ENCODE assay signal across 25 cellular contexts in genomic region chr15:73937313-73937695, GRCh38.
"Had no signal": no experiment of that assay in that cellular context is flagged by ENCODE, and none has a peak within 500 bp of the region (broad histone marks: within the 10 kb centered on the region; RNA-seq: fewer than 3 reads in every experiment).

No MANE protein-coding gene starts in this region.

- H3K36me3 Mint-ChIP-seq: activated naive CD4-positive, alpha-beta T cell treated with anti-CD3 and anti-CD28 coated beads, Interleukin-2, amount 50 U/mL, for 72 hours; memory B cell; naive thymus-derived CD8-positive, alpha-beta T cell had no signal

- DNase-seq: activated CD4-positive, alpha-beta T cell treated with anti-CD3 and anti-CD28 coated beads for 4 hours; activated CD4-positive, alpha-beta T cell treated with anti-CD3 and anti-CD28 coated beads, Interleukin-2, amount 50 U/mL, for 4 hours; activated naive CD4-positive, alpha-beta T cell; activated T-cell treated with anti-CD3 and anti-CD28 coated beads for 4 hours; activated T-cell treated with anti-CD3 and anti-CD28 coated beads, Interleukin-2, amount 50 U/mL, for 72 hours; body of pancreas; colonic mucosa; effector CD8-positive, alpha-beta T cell; esophagus squamous epithelium; foreskin melanocyte; heart right ventricle; naive thymus-derived CD8-positive, alpha-beta T cell; pancreas; stimulated activated CD4-positive, alpha-beta T cell treated with anti-CD3 and anti-CD28 coated beads, Interleukin-2, amount 100 ng/mL, for 48 hours; substantia nigra; T-helper 1 cell; thyroid gland; upper lobe of right lung had no signal

- H3K36me3 ChIP-seq: colonic mucosa, esophagus squamous epithelium, heart right ventricle, neutrophil, pancreas, thyroid gland, upper lobe of right lung had no signal

- H3K27ac Mint-ChIP-seq: activated naive CD4-positive, alpha-beta T cell treated with anti-CD3 and anti-CD28 coated beads, Interleukin-2, amount 50 U/mL, for 72 hours; activated T-cell treated with anti-CD3 and anti-CD28 coated beads, Interleukin-2, amount 50 U/mL, for 72 hours; memory B cell; stimulated activated naive CD8-positive, alpha-beta T cell treated with anti-CD3 and anti-CD28 coated beads, Interleukin-15, Interleukin-2, amounts not matched to agents 100 ng/mL and 50 ng/mL, for 24 hours; T-helper 2 cell treated with Interferon-gamma antibody and Interleukin-4, amounts not matched to agents 5 μg/mL and 100 μg/mL, for 36 hours had no signal

- H3K27me3 ChIP-seq: body of pancreas, colonic mucosa, esophagus squamous epithelium, heart right ventricle, neutrophil, pancreas, thyroid gland, upper lobe of right lung had no signal

- ATAC-seq: activated naive CD4-positive, alpha-beta T cell treated with anti-CD3 and anti-CD28 coated beads, Interleukin-2, amount 50 U/mL, for 72 hours; activated T-cell treated with anti-CD3 and anti-CD28 coated beads, Interleukin-2, amount 50 U/mL, for 72 hours; body of pancreas; heart right ventricle; naive thymus-derived CD8-positive, alpha-beta T cell; pancreas; psoas muscle; upper lobe of right lung had no signal

- H3K27me3 Mint-ChIP-seq: stimulated activated naive CD8-positive, alpha-beta T cell treated with anti-CD3 and anti-CD28 coated beads, Interleukin-15, Interleukin-2, amounts not matched to agents 100 ng/mL and 50 ng/mL, for 24 hours had no signal

- H3K27ac ChIP-seq: body of pancreas, colonic mucosa, epithelial cell of prostate, neutrophil, pancreas, psoas muscle, thyroid gland, upper lobe of right lung had no signal

- H3K4me1 ChIP-seq: colonic mucosa, psoas muscle, thyroid gland had no signal

- H3K9me3 ChIP-seq: body of pancreas, colonic mucosa, esophagus squamous epithelium, heart right ventricle, neutrophil, pancreas, psoas muscle, thyroid gland, upper lobe of right lung had no signal

- H3K9me3 Mint-ChIP-seq: activated naive CD4-positive, alpha-beta T cell treated with anti-CD3 and anti-CD28 coated beads, Interleukin-2, amount 50 U/mL, for 72 hours; activated T-cell treated with anti-CD3 and anti-CD28 coated beads, Interleukin-2, amount 50 U/mL, for 72 hours; memory B cell; naive thymus-derived CD8-positive, alpha-beta T cell; stimulated activated naive CD8-positive, alpha-beta T cell treated with anti-CD3 and anti-CD28 coated beads, Interleukin-15, Interleukin-2, amounts not matched to agents 100 ng/mL and 50 ng/mL, for 24 hours; T-helper 2 cell treated with Interferon-gamma antibody and Interleukin-4, amounts not matched to agents 5 μg/mL and 100 μg/mL, for 36 hours had no signal

- H3K4me3 ChIP-seq: body of pancreas, colonic mucosa, esophagus squamous epithelium, pancreas, psoas muscle, thyroid gland, upper lobe of right lung had no signal

- H3K4me3 Mint-ChIP-seq: activated T-cell treated with anti-CD3 and anti-CD28 coated beads, Interleukin-2, amount 50 U/mL, for 72 hours; memory B cell; naive thymus-derived CD8-positive, alpha-beta T cell; stimulated activated naive CD8-positive, alpha-beta T cell treated with anti-CD3 and anti-CD28 coated beads, Interleukin-15, Interleukin-2, amounts not matched to agents 100 ng/mL and 50 ng/mL, for 24 hours; T-helper 2 cell treated with Interferon-gamma antibody and Interleukin-4, amounts not matched to agents 5 μg/mL and 100 μg/mL, for 36 hours had no signal
